In the genomic region with DNA sequence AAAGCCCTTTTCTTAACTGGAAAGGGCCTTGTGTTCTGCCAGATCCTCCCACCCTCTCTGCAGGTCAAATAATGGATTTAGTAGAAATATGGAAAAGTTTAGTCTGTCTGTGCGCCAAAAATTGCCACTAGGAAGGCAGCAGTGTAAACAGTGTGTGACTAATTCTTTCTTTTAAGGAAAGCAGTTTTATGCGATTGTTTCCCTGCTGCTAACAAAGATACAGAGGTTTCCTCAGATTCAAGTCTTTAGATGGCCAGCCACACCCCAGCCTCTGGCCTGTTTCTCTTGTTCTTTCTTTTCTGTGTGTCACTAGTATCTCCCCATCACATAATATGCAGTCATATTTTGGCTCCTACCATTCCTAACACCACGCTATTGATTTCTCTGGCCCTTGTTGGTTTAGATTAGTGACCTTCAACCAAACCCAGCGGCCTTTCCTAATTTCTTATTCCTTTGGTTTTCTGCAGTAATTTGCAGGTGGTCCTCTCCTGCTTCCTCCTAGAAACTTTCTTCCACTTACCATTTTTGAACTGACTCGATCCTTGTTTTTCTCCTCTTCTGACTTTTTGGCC, we compare ENCODE assay signal across 13 cellular contexts.
DNase-seq lines count a peak whose midpoint lies in the region; ATAC-seq and TF ChIP-seq lines count a peak whose summit lies in the region.
"Had no signal": no experiment of that assay in that cellular context is flagged by ENCODE, and none has a peak within 500 bp of the region (broad histone marks: within the 10 kb centered on the region; RNA-seq: fewer than 3 reads in every experiment).

No MANE protein-coding gene starts in this region.

- H3K9me3 ChIP-seq in IMR-90 (ENCODE audit: control insufficient read depth, insufficient read depth, low read length) (no peaks in the 10 kb centered on the region; the same call in 1 of the 2 replicates), mammary epithelial cell (replicated peaks; ENCODE audit: insufficient read depth, low read length) (no peaks in the 10 kb centered on the region)

- peak overlapping the region; percentile 76; the same call in 1 of the 2 replicates for H4K5ac ChIP-seq in IMR-90 (ENCODE audit: low read depth, low read length)

- peak overlapping the region; percentile 53; the same call in 1 of the 2 replicates for H3K56ac ChIP-seq in IMR-90 (ENCODE audit: extremely low read depth, insufficient read depth, low read length)

- H2AFZ ChIP-seq in IMR-90 (replicated peaks; ENCODE audit: low read length, poor library complexity), result peak overlapping the region; percentile 59
- H2AFZ ChIP-seq in mammary epithelial cell (ENCODE audit: low read depth, low read length), result peak overlapping the region; percentile 84

- H2AK9ac ChIP-seq in IMR-90 (replicated peaks; ENCODE audit: low read depth, low read length, poor library complexity), result peak overlapping the region; percentile 79

- in situ Hi-C loops in IMR-90 (cut with MboI; ENCODE audit: low sequenced_read_pairs) (no loop called here), mammary epithelial cell (cut with MboI; ENCODE audit: low sequenced_read_pairs in 2 of 2) (no loop called here)

- H3K79me1 ChIP-seq in IMR-90 (ENCODE audit: low read depth in 1 of 2, low read length in 2 of 2), result peaks cover 33 to 61% of the 10 kb centered on the region in 2 experiments

- H3K27me3 ChIP-seq in IMR-90 (ENCODE audit: control insufficient read depth, insufficient read depth, low read length) (no peaks in the 10 kb centered on the region), mammary epithelial cell (ENCODE audit: insufficient read depth, low read length) (no peaks in the 10 kb centered on the region), foreskin keratinocyte (no peaks in the 10 kb centered on the region)

- peak; percentile 56 for ATAC-seq in IMR-90 (ENCODE audit: low read depth)
- peak; percentile 39 for ATAC-seq in foreskin keratinocyte
- no peak for ATAC-seq in GM18907 (IDR thresholded peaks at IDR 0.05; ENCODE audit: unreplicated experiment)
- ATAC-seq: naive thymus-derived CD8-positive, alpha-beta T cell; stimulated activated effector memory CD8-positive, alpha-beta T cell treated with anti-CD3 and anti-CD28 coated beads, Interleukin-12 subunit alpha, Interleukin-12 subunit beta, amount 100 ng/mL, for 72 hours had no signal

- H3K36me3 ChIP-seq in IMR-90 (ENCODE audit: control insufficient read depth, insufficient read depth, low read length) (no peaks in the 10 kb centered on the region), mammary epithelial cell (ENCODE audit: insufficient read depth, low read length) (no peaks in the 10 kb centered on the region), urinary bladder (ENCODE audit: insufficient read depth) (no peaks in the 10 kb centered on the region)

- no TSS peak for BruUV-seq in IMR-90 (replicated peaks; lab: Mats Ljungman, UMichigan)
- no TSS peak for BruUV-seq in mammary epithelial cell (replicated peaks; lab: Mats Ljungman, UMichigan)

- peak overlapping the region; percentile 96 for H3K14ac ChIP-seq in IMR-90 (replicated peaks; ENCODE audit: low read depth, low read length)

- peak overlapping the region; percentile 87 for H4K91ac ChIP-seq in IMR-90 (ENCODE audit: insufficient read depth, low read depth, low read length)

- DNase-seq in IMR-90 (peak; percentile 73), mammary epithelial cell (no peak), foreskin keratinocyte (peak in 1 of 2 donors; percentile 25), middle frontal gyrus (ENCODE audit: extremely low spot score, low spot score) (no peak), GM20000 (ENCODE audit: low spot score) (no peak)
- DNase-seq: cortex of kidney; GDM1; naive thymus-derived CD8-positive, alpha-beta T cell; right cardiac atrium; stimulated activated CD4-positive, alpha-beta T cell treated with anti-CD3 and anti-CD28 coated beads, Interleukin-4, amount 100 ng/mL, for 24 hours had no signal

- H2BK20ac ChIP-seq in IMR-90 (ENCODE audit: low read depth, low read length), result peak overlapping the region; percentile 92

- peak overlapping the region; percentile 90 for H3K18ac ChIP-seq in IMR-90 (ENCODE audit: low read depth, low read length)

- no peak for TF ChIP-seq RAD21 in IMR-90 (IDR thresholded peaks at IDR 0.05; ENCODE audit: low read length)

- POLR2A ChIA-PET in IMR-90 (lab: Charles Lee; ENCODE audit: unreplicated experiment), result no interaction called here

- peak overlapping the region; percentile 65; the same call in 1 of the 2 replicates for H3K9ac ChIP-seq in IMR-90 (ENCODE audit: low read depth, low read length)
- no peak overlapping the region for H3K9ac ChIP-seq in mammary epithelial cell (ENCODE audit: insufficient read depth, low read length)

- H4K20me1 ChIP-seq in IMR-90 (ENCODE audit: insufficient read depth, low read length) (no peaks in the 10 kb centered on the region), mammary epithelial cell (ENCODE audit: insufficient read depth, low read length) (no peaks in the 10 kb centered on the region)

- no CpG with 5 or more reads among the region's 5 CpGs for WGBS in IMR-90 (ENCODE audit: extremely low coverage in 2 of 2, insufficient read length in 1 of 2), 2 experiments
- WGBS in mammary epithelial cell (ENCODE audit: low coverage, missing lambda C conversion rate), result 94% methylated on average over 5 of the region's 5 CpGs
- 56% methylated on average over 5 of the region's 5 CpGs for WGBS in urinary bladder

- peak overlapping the region; percentile 86 for H3K4ac ChIP-seq in IMR-90 (ENCODE audit: low read depth, low read length)

- H2BK120ac ChIP-seq in IMR-90 (ENCODE audit: low read depth, low read length), result peak overlapping the region; percentile 90

- TF ChIP-seq CTCF in IMR-90 (conservative IDR thresholded peaks at IDR 0.05; ENCODE audit: low read depth, low read length) (no peak), mammary epithelial cell (conservative IDR thresholded peaks at IDR 0.05 in 1 of 2, IDR thresholded peaks at IDR 0.05 in 1 of 2; ENCODE audit: extremely low read depth in 1 of 2, insufficient read depth in 1 of 2, low read depth in 1 of 2, low read length in 2 of 2) (no peak), foreskin keratinocyte (conservative IDR thresholded peaks at IDR 0.05) (no peak), GM20000 (IDR thresholded peaks at IDR 0.05; ENCODE audit: extremely low read depth, missing control alignments) (no peak)

- no peak overlapping the region for H3K4me3 ChIP-seq in IMR-90 (ENCODE audit: insufficient read depth, low read depth, low read length)
- no peak overlapping the region for H3K4me3 ChIP-seq in mammary epithelial cell (replicated peaks in 1 of 3; ENCODE audit: insufficient read depth in 1 of 3, low read depth in 2 of 3, low read length in 3 of 3)
- H3K4me3 ChIP-seq in urinary bladder (ENCODE audit: low read depth, low read length), result no peak overlapping the region

- CTCF ChIA-PET in IMR-90 (lab: Yijun Ruan, JAX), result no interaction called here
- CTCF ChIA-PET in mammary epithelial cell (lab: Charles Lee; ENCODE audit: low non-redundant PET), result no interaction called here

- H3K4me1 ChIP-seq in IMR-90 (ENCODE audit: control insufficient read depth, insufficient read depth, low read length) (peaks cover 27% of the 10 kb centered on the region), mammary epithelial cell (ENCODE audit: insufficient read depth, low read length) (peaks cover 12% of the 10 kb centered on the region), foreskin keratinocyte (peaks cover 9% of the 10 kb centered on the region), urinary bladder (ENCODE audit: insufficient read depth) (peaks cover 1% of the 10 kb centered on the region)

- intact Hi-C loops in IMR-90 (cut with micrococcal nuclease) (no loop called here), mammary epithelial cell (cut with micrococcal nuclease) (no loop called here)

- H3K27ac ChIP-seq in IMR-90 (ENCODE audit: insufficient read depth, low read length) (peak overlapping the region; percentile 64), mammary epithelial cell (ENCODE audit: insufficient read depth, low read depth, low read length) (peak overlapping the region; percentile 46), foreskin keratinocyte (peak overlapping the region; percentile 50), urinary bladder (ENCODE audit: low read depth) (peak overlapping the region; percentile 73)

- dilution Hi-C loops in IMR-90 (cut with HindIII; ENCODE audit: low sequenced_read_pairs, unreplicated experiment) (no loop called here), mammary epithelial cell (cut with HindIII; ENCODE audit: low sequenced_read_pairs) (no loop called here)

- H4K8ac ChIP-seq in IMR-90 (ENCODE audit: low read depth in 2 of 2, low read length in 2 of 2), result peak overlapping the region; percentile 34 to 75; a peak in 3 of 4 replicates

- peak overlapping the region; percentile 91 for H2BK5ac ChIP-seq in IMR-90 (ENCODE audit: low read depth, low read length, poor library complexity, severe bottlenecking)

- H3K4me2 ChIP-seq in IMR-90 (ENCODE audit: low read depth, low read length), result peak overlapping the region; percentile 90
- H3K4me2 ChIP-seq in mammary epithelial cell (ENCODE audit: insufficient read depth, low read depth, low read length), result no peak overlapping the region

- H3K23ac ChIP-seq in IMR-90 (ENCODE audit: low read depth, low read length), result peak overlapping the region; percentile 87

- no peaks in the 10 kb centered on the region for H3K79me2 ChIP-seq in mammary epithelial cell (ENCODE audit: insufficient read depth, low read length)

- TF ChIP-seq POLR2A in IMR-90 (IDR thresholded peaks at IDR 0.05; ENCODE audit: low read depth, low read length), result no peak

- peak overlapping the region; percentile 70 for H2AK5ac ChIP-seq in IMR-90 (ENCODE audit: low read depth, low read length)

- peak overlapping the region; percentile 91; the same call in 2 of the 3 replicates for H2BK15ac ChIP-seq in IMR-90 (ENCODE audit: low read depth, low read length)

- peaks cover 18% of the 10 kb centered on the region for H3K9me1 ChIP-seq in IMR-90 (ENCODE audit: insufficient read depth, low read length)

TF ChIP-seq in IMR-90, 13 proteins besides CTCF, POLR2A, EP300 and RAD21:
- no peak for TF ChIP-seq MAZ (IDR thresholded peaks at IDR 0.05; ENCODE audit: borderline replicate concordance, low read depth, low read length)
- peak; percentile 24; the same call in 1 of the 2 replicates for TF ChIP-seq FOS (IDR thresholded peaks at IDR 0.05; ENCODE audit: low read depth, low read length)
- no peak for TF ChIP-seq MXI1 (IDR thresholded peaks at IDR 0.05; ENCODE audit: borderline replicate concordance, low read depth, low read length)
